Comparison of ENCODE assay signal across 12 cellular contexts in genomic region chr17:74521701-74522201, GRCh38. TPM values are rescaled to one million over a fixed set of nuclear protein-coding genes. Genes with fewer than 3 reads are reported as not detected.
A peak's percentile ranks its signal among the peaks of the same experiment; 100 is the strongest.
DNase-seq lines count a peak whose midpoint lies in the region; ATAC-seq, FAIRE-seq and TF ChIP-seq lines count a peak whose summit lies in the region.
"Had no signal": no experiment of that assay in that cellular context is flagged by ENCODE, and none has a peak within 500 bp of the region (broad histone marks: within the 10 kb centered on the region; RNA-seq: fewer than 3 reads in every experiment).

No MANE protein-coding gene starts in this region.

- H3K27me3 Mint-ChIP-seq in activated T-cell treated with anti-CD3 and anti-CD28 coated beads, Interleukin-2, amount 50 U/mL, for 72 hours (ENCODE audit: low read depth): peaks cover 30% of the 10 kb centered on the region

- FAIRE-seq in urothelium cell line (lab: Jason Lieb, UNC): peak; percentile 42
- FAIRE-seq: keratinocyte had no signal

- no peak overlapping the region for H3K27ac Mint-ChIP-seq in activated T-cell treated with anti-CD3 and anti-CD28 coated beads, Interleukin-2, amount 50 U/mL, for 72 hours

- no peaks in the 10 kb centered on the region for H3K4me1 ChIP-seq in body of pancreas
- no peaks in the 10 kb centered on the region for H3K4me1 ChIP-seq in lower lobe of right lung

- H3K4me1 Mint-ChIP-seq in activated T-cell treated with anti-CD3 and anti-CD28 coated beads, Interleukin-2, amount 50 U/mL, for 72 hours (ENCODE audit: low read depth): peaks cover 25% of the 10 kb centered on the region

- WGBS in body of pancreas, 2 donors: 54 to 86% methylated on average over 8 to 9 of the region's 9 CpGs

- TF ChIP-seq CTCF in body of pancreas (IDR thresholded peaks at IDR 0.05): no peak
- no peak for TF ChIP-seq CTCF in lower lobe of right lung (IDR thresholded peaks at IDR 0.05)

- no peak for TF ChIP-seq POLR2A in body of pancreas (IDR thresholded peaks at IDR 0.05)

- H3K4me3 ChIP-seq in body of pancreas (no peak overlapping the region), lower lobe of right lung (no peak overlapping the region)

- H3K4me3 Mint-ChIP-seq in activated T-cell treated with anti-CD3 and anti-CD28 coated beads, Interleukin-2, amount 50 U/mL, for 72 hours: no peak overlapping the region

- peak overlapping the region in 1 of 4 donors; percentile 69 for H3K27ac ChIP-seq in body of pancreas
- H3K27ac ChIP-seq in lower lobe of right lung: peak overlapping the region; percentile 73
- H3K27ac ChIP-seq: epithelial cell of prostate, KMS-11 had no signal

- H3K27me3 ChIP-seq in body of pancreas (no peaks in the 10 kb centered on the region), lower lobe of right lung (ENCODE audit: low read depth) (no peaks in the 10 kb centered on the region)

- peak in 1 of 2 donors; percentile 37 for DNase-seq in activated T-cell treated with anti-CD3 and anti-CD28 coated beads, Interleukin-2, amount 50 U/mL, for 72 hours
- DNase-seq in activated T-cell treated with anti-CD3 and anti-CD28 coated beads, Interleukin-2, amount 50 U/mL, for 1 hour: no peak
- DNase-seq in body of pancreas (peak in 1 of 4 donors; percentile 52), lower lobe of right lung (no peak), urothelium cell line (ENCODE audit: low spot score) (no peak), activated gamma-delta T cell treated with Interleukin-2 at 50 U/mL for 16 hours (no peak), DMS153 treated with DMSO at 0.1 percent for 48 hours (lab: John Stamatoyannopoulos, UW; ENCODE audit: unreplicated experiment) (no peak)

- peaks cover 0 to 4% (median 0%) of the 10 kb centered on the region in 3 donors for H3K9me3 ChIP-seq in body of pancreas
- no peaks in the 10 kb centered on the region for H3K9me3 ChIP-seq in lower lobe of right lung

- intact Hi-C loops in body of pancreas (cut with DNase I) (no loop called here), lower lobe of right lung (cut with DNase I) (no loop called here)

- peaks cover 3 to 7% of the 10 kb centered on the region in 2 donors for H3K9me3 Mint-ChIP-seq in activated T-cell treated with anti-CD3 and anti-CD28 coated beads, Interleukin-2, amount 50 U/mL, for 72 hours

- H3K36me3 ChIP-seq in body of pancreas (replicated peaks in 1 of 2; ENCODE audit: insufficient read depth in 1 of 2, low read depth in 2 of 2) (no peaks in the 10 kb centered on the region), lower lobe of right lung (no peaks in the 10 kb centered on the region)

- H3K36me3 Mint-ChIP-seq in activated T-cell treated with anti-CD3 and anti-CD28 coated beads, Interleukin-2, amount 50 U/mL, for 72 hours (ENCODE audit: insufficient read depth in 2 of 2): peaks cover 5 to 8% of the 10 kb centered on the region in 2 donors

- ATAC-seq in activated T-cell treated with anti-CD3 and anti-CD28 coated beads, Interleukin-2, amount 50 U/mL, for 72 hours (replicated peaks in 1 of 2): peak; percentile 25 to 26
- ATAC-seq in body of pancreas (peak; percentile 9), lower lobe of right lung (peak; percentile 69 to 71), HG03135 (IDR thresholded peaks at IDR 0.05; ENCODE audit: unreplicated experiment) (no peak)

RNA-seq across cellular contexts. Expression of gene CD300LB, which starts 9.5 kb away (rescaled TPM):
- total RNA-seq in activated T-cell treated with anti-CD3 and anti-CD28 coated beads, Interleukin-2, amount 50 U/mL, for 72 hours: not detected
- not detected for total RNA-seq in body of pancreas
- 1.5 TPM for total RNA-seq in lower lobe of right lung
- total RNA-seq: renal cortical epithelial cell had no signal

RNA-seq across cellular contexts. Expression of gene CD300C, which starts 24.2 kb away (rescaled TPM):
- under 1 TPM in 1 of 2 donors, not detected in 1; 0.16 TPM for total RNA-seq in activated T-cell treated with anti-CD3 and anti-CD28 coated beads, Interleukin-2, amount 50 U/mL, for 72 hours
- total RNA-seq in body of pancreas: under 1 TPM in 1 of 2 donors, not detected in 1; 0.52 TPM
- total RNA-seq in lower lobe of right lung: 13.9 TPM

RNA-seq across cellular contexts. Expression of gene CD300H, which starts 45.6 kb away (rescaled TPM):
- total RNA-seq in activated T-cell treated with anti-CD3 and anti-CD28 coated beads, Interleukin-2, amount 50 U/mL, for 72 hours: not detected
- total RNA-seq in body of pancreas (not detected), lower lobe of right lung (0.92 TPM)
- total RNA-seq: renal cortical epithelial cell had no signal

RNA-seq across cellular contexts. Expression of gene CD300A, which starts 55.3 kb away (rescaled TPM):
- total RNA-seq in activated T-cell treated with anti-CD3 and anti-CD28 coated beads, Interleukin-2, amount 50 U/mL, for 72 hours: 1 to 10 TPM; 3.9 to 7.2 TPM
- total RNA-seq in body of pancreas (1 to 10 TPM; 2.0 to 3.1 TPM), lower lobe of right lung (27.8 TPM)
